ENCODE assay signal across 10 cellular contexts in genomic region chr18:9105420-9105819, GRCh38. TPM values are rescaled to one million over a fixed set of nuclear protein-coding genes. Genes with fewer than 3 reads are reported as not detected.
A peak's percentile ranks its signal among the peaks of the same experiment; 100 is the strongest.
DNase-seq lines count a peak whose midpoint lies in the region; ATAC-seq and TF ChIP-seq lines count a peak whose summit lies in the region.
"Had no signal": no experiment of that assay in that cellular context is flagged by ENCODE, and none has a peak within 500 bp of the region (broad histone marks: within the 10 kb centered on the region; RNA-seq: fewer than 3 reads in every experiment).

No MANE protein-coding gene starts in this region.

- H3K4me1 ChIP-seq in PC-3 (ENCODE audit: insufficient read depth, low read length) (peaks cover 69% of the 10 kb centered on the region), esophagus muscularis mucosa (peaks cover 67 to 78% (median 76%) of the 10 kb centered on the region in 4 donors), parathyroid adenoma (peaks cover 46% of the 10 kb centered on the region)

- 42% methylated on average over 3 of the region's 3 CpGs for WGBS in esophagus muscularis mucosa

- H3K9me3 ChIP-seq in PC-3 (ENCODE audit: low read length) (no peaks in the 10 kb centered on the region), esophagus muscularis mucosa (no peaks in the 10 kb centered on the region), parathyroid adenoma (ENCODE audit: control insufficient read depth, low read length) (no peaks in the 10 kb centered on the region)

- H3K27me3 ChIP-seq in GM06990 (replicated peaks; ENCODE audit: control insufficient read depth, insufficient read depth, low read length), result no peaks in the 10 kb centered on the region
- no peaks in the 10 kb centered on the region for H3K27me3 ChIP-seq in PC-3 (ENCODE audit: low read length)
- H3K27me3 ChIP-seq in esophagus muscularis mucosa, result no peaks in the 10 kb centered on the region
- H3K27me3 ChIP-seq in parathyroid adenoma (ENCODE audit: control insufficient read depth, insufficient read depth, low read length), result no peaks in the 10 kb centered on the region

- H3K4me3 ChIP-seq in GM06990 (replicated peaks; ENCODE audit: low read depth, low read length) (peak overlapping the region; percentile 97), PC-3 (ENCODE audit: low read length) (peak overlapping the region; percentile 73), esophagus muscularis mucosa (peak overlapping the region; percentile 61 to 79 (median 72)), parathyroid adenoma (ENCODE audit: low read depth, low read length) (no peak overlapping the region)

- H3K9me2 ChIP-seq in PC-3 (replicated peaks; ENCODE audit: low read length), result no peaks in the 10 kb centered on the region

- DNase-seq in GM06990 (ENCODE audit: extremely low read depth, insufficient read length) (no peak), PC-3 (no peak), esophagus muscularis mucosa (ENCODE audit: extremely low spot score) (no peak), COLO829 (ENCODE audit: low spot score) (no peak), NCI-H1092 (lab: John Stamatoyannopoulos, UW) (no peak)
- DNase-seq: NCI-H774; stimulated activated CD8-positive, alpha-beta memory T cell treated with anti-CD3 and anti-CD28 coated beads, Interleukin-4, amount 100 ng/mL, for 48 hours had no signal

- H3K27ac ChIP-seq in PC-3 (ENCODE audit: low read length), result peak overlapping the region; percentile 80
- H3K27ac ChIP-seq in esophagus muscularis mucosa (replicated peaks in 1 of 4), result peak overlapping the region; percentile 88 to 95 (median 92)
- H3K27ac ChIP-seq in parathyroid adenoma, result no peak overlapping the region

- no peak for TF ChIP-seq POLR2A in esophagus muscularis mucosa (IDR thresholded peaks at IDR 0.05; ENCODE audit: low read depth)

- H3K4me2 ChIP-seq in PC-3 (ENCODE audit: low read length), result peak overlapping the region; percentile 91
- H3K4me2 ChIP-seq in parathyroid adenoma (ENCODE audit: low read length), result peak overlapping the region; percentile 92

- peaks cover 62% of the 10 kb centered on the region for H4K20me1 ChIP-seq in PC-3 (ENCODE audit: low read length)

- CTCF ChIA-PET in PC-3 (lab: Charles Lee), result no interaction called here

- peak overlapping the region; percentile 39 for H3K9ac ChIP-seq in PC-3 (ENCODE audit: low read length)
- H3K9ac ChIP-seq in parathyroid adenoma, result no peak overlapping the region

- POLR2A ChIA-PET in PC-3 (lab: Charles Lee; ENCODE audit: unreplicated experiment), result no interaction called here

- H3K36me3 ChIP-seq in GM06990 (ENCODE audit: control insufficient read depth, insufficient read depth, low read length), result no peaks in the 10 kb centered on the region; the same call in 1 of the 2 replicates
- peaks cover 17% of the 10 kb centered on the region; the same call in 1 of the 2 replicates for H3K36me3 ChIP-seq in PC-3 (ENCODE audit: low read depth, low read length)
- no peaks in the 10 kb centered on the region for H3K36me3 ChIP-seq in esophagus muscularis mucosa
- no peaks in the 10 kb centered on the region for H3K36me3 ChIP-seq in parathyroid adenoma (ENCODE audit: control insufficient read depth, insufficient read depth, low read length)

- H3F3A ChIP-seq in PC-3 (ENCODE audit: low read length, unreplicated experiment), result no peaks in the 10 kb centered on the region

- intact Hi-C loops in PC-3 (cut with micrococcal nuclease), result no loop called here
- intact Hi-C loops in esophagus muscularis mucosa (cut with DNase I), result no loop called here

- TF ChIP-seq CTCF in GM06990 (IDR thresholded peaks at IDR 0.05; ENCODE audit: insufficient read depth, low read length, poor library complexity, severe bottlenecking), result no peak
- no peak for TF ChIP-seq CTCF in PC-3 (conservative IDR thresholded peaks at IDR 0.05; ENCODE audit: low read depth, low read length)
- no peak for TF ChIP-seq CTCF in esophagus muscularis mucosa (IDR thresholded peaks at IDR 0.05)
- TF ChIP-seq CTCF in parathyroid adenoma (IDR thresholded peaks at IDR 0.05), result no peak

- TF ChIP-seq EP300 in esophagus muscularis mucosa (IDR thresholded peaks at IDR 0.05), result no peak

- BruUV-seq in PC-3 (replicated peaks; lab: Mats Ljungman, UMichigan), result no TSS peak

- ATAC-seq in PC-3, result no peak
- ATAC-seq in GM21367 (IDR thresholded peaks at IDR 0.05; ENCODE audit: unreplicated experiment), result no peak
- no peak for ATAC-seq in HG03108 (IDR thresholded peaks at IDR 0.05; ENCODE audit: unreplicated experiment)

- H3K79me2 ChIP-seq in PC-3 (ENCODE audit: low read length), result peaks cover 79% of the 10 kb centered on the region
- peaks cover 55% of the 10 kb centered on the region for H3K79me2 ChIP-seq in parathyroid adenoma

- H2AFZ ChIP-seq in PC-3 (ENCODE audit: low read length) (no peak overlapping the region), parathyroid adenoma (no peak overlapping the region)

RNA-seq across cellular contexts. Expression of gene NDUFV2, which starts 2.9 kb away (rescaled TPM):
- 188 and 272 TPM in 2 replicates for total RNA-seq in PC-3 (2014; rRNA removed)
- total RNA-seq in esophagus muscularis mucosa, result 100 to 1,000 TPM; 120 to 229 (median 175) TPM

RNA-seq across cellular contexts. Expression of gene ANKRD12, which starts 31.2 kb away (rescaled TPM):
- total RNA-seq in PC-3 (2014; rRNA removed), result 14.5 and 19.1 TPM in 2 replicates
- total RNA-seq in esophagus muscularis mucosa, result 100 to 1,000 TPM in 1 of 4 donors, 10 to 100 TPM in 3; 65.2 to 108 (median 92.9) TPM
